In genomic region chr7:128071376-128071775, GRCh38 we compare ENCODE assay signal across 20 cellular contexts.
"Had no signal": no experiment of that assay in that cellular context is flagged by ENCODE, and none has a peak within 500 bp of the region (broad histone marks: within the 10 kb centered on the region; RNA-seq: fewer than 3 reads in every experiment).

No MANE protein-coding gene starts in this region.

- H3K4me3 Mint-ChIP-seq: dendritic cell treated with granulocyte-macrophage colony-stimulating factor and Interleukin-4, amounts not matched to agents 40 ng/mL and 50 ng/mL, for 4 days; effector memory CD8-positive, alpha-beta T cell; immature natural killer cell; stimulated activated naive B cell treated with anti-CD40 and anti-IgM and Interleukin-4, amounts not matched to agents 10 μg/mL and 1 μg/mL and 100 μg/mL, for 72 hours; stimulated activated naive CD8-positive, alpha-beta T cell treated with anti-CD3 and anti-CD28 coated beads, Interleukin-15, amount 100 ng/mL, for 72 hours had no signal

- DNase-seq: effector memory CD8-positive, alpha-beta T cell; esophagus squamous epithelium; foreskin fibroblast; immature natural killer cell; kidney; left cardiac atrium; left ventricle myocardium inferior; mesenchymal stem cell; midbrain; spleen; stimulated activated CD4-positive, alpha-beta T cell treated with anti-CD3 and anti-CD28 coated beads, Interleukin-15, amount 100 ng/mL, for 24 hours; stimulated activated CD4-positive, alpha-beta T cell treated with anti-CD3 and anti-CD28 coated beads, Interleukin-1b, Interleukin-23, amount 100 ng/mL, for 48 hours; stimulated activated CD4-positive, alpha-beta T cell treated with anti-CD3 and anti-CD28 coated beads, Interleukin-4, amount 100 ng/mL, for 24 hours; stimulated activated naive B cell treated with anti-CD40 and anti-IgM and Interleukin-4, amounts not matched to agents 10 μg/mL and 1 μg/mL and 100 μg/mL, for 72 hours; stimulated activated naive CD8-positive, alpha-beta T cell treated with anti-CD3 and anti-CD28 coated beads, Interleukin-15, amount 100 ng/mL, for 72 hours; testis; upper lobe of right lung had no signal

- H3K27ac Mint-ChIP-seq: dendritic cell treated with granulocyte-macrophage colony-stimulating factor and Interleukin-4, amounts not matched to agents 40 ng/mL and 50 ng/mL, for 4 days; effector memory CD8-positive, alpha-beta T cell; stimulated activated naive CD8-positive, alpha-beta T cell treated with anti-CD3 and anti-CD28 coated beads, Interleukin-15, amount 100 ng/mL, for 72 hours had no signal

- H3K27me3 Mint-ChIP-seq: dendritic cell treated with granulocyte-macrophage colony-stimulating factor and Interleukin-4, amounts not matched to agents 40 ng/mL and 50 ng/mL, for 4 days; effector memory CD8-positive, alpha-beta T cell; stimulated activated naive B cell treated with anti-CD40 and anti-IgM and Interleukin-4, amounts not matched to agents 10 μg/mL and 1 μg/mL and 100 μg/mL, for 72 hours; stimulated activated naive CD8-positive, alpha-beta T cell treated with anti-CD3 and anti-CD28 coated beads, Interleukin-15, amount 100 ng/mL, for 72 hours had no signal

- H3K36me3 Mint-ChIP-seq: immature natural killer cell had no signal

- ATAC-seq: effector memory CD8-positive, alpha-beta T cell; gastroesophageal sphincter; left cardiac atrium; sciatic nerve; stimulated activated naive B cell treated with anti-CD40 and anti-IgM and Interleukin-4, amounts not matched to agents 10 μg/mL and 1 μg/mL and 100 μg/mL, for 72 hours; stimulated activated naive CD8-positive, alpha-beta T cell treated with anti-CD3 and anti-CD28 coated beads, Interleukin-15, amount 100 ng/mL, for 72 hours; upper lobe of right lung had no signal

- H3K9me3 Mint-ChIP-seq: dendritic cell treated with granulocyte-macrophage colony-stimulating factor and Interleukin-4, amounts not matched to agents 40 ng/mL and 50 ng/mL, for 4 days; effector memory CD8-positive, alpha-beta T cell; immature natural killer cell; stimulated activated naive B cell treated with anti-CD40 and anti-IgM and Interleukin-4, amounts not matched to agents 10 μg/mL and 1 μg/mL and 100 μg/mL, for 72 hours; stimulated activated naive CD8-positive, alpha-beta T cell treated with anti-CD3 and anti-CD28 coated beads, Interleukin-15, amount 100 ng/mL, for 72 hours had no signal
